ENCODE assay signal across 27 cellular contexts in the genomic region with DNA sequence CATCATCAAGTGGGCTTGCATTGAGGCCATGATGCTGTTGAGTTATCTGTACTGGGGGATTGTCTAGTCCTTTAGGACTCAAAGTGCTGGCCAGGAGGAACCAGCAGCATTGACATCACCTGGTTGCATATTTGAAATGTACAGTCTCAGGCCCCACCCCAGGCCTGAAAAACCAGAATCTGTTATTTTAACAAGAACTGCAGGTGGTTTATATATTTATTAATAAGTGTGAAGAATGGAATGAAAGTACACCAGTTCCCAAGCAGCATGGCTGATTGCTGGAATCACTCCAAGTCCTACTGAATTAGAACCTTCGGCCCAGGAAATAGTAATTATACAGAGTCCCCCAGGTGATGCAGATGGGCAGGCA. TPM values are rescaled to one million over a fixed set of nuclear protein-coding genes. Genes with fewer than 3 reads are reported as not detected.
"Had no signal": no experiment of that assay in that cellular context is flagged by ENCODE, and none has a peak within 500 bp of the region (broad histone marks: within the 10 kb centered on the region; RNA-seq: fewer than 3 reads in every experiment).

No MANE protein-coding gene starts in this region.

- H3K36me3 ChIP-seq: cardiac muscle cell had no signal

- DNase-seq: activated CD4-positive, alpha-beta memory T cell treated with anti-CD3 and anti-CD28 coated beads for 36 hours; activated CD4-positive, alpha-beta T cell treated with anti-CD3 and anti-CD28 coated beads, Interleukin-2, amount 10 ng/mL, durations not matched to agents 7 days and 5 days; activated CD4-positive, CD25-positive, alpha-beta regulatory T cell; activated effector memory CD4-positive, alpha-beta T cell treated with anti-CD3 and anti-CD28 coated beads, Interleukin-2, amount 50 U/mL, for 16 hours; activated naive CD4-positive, alpha-beta T cell treated with anti-CD3 and anti-CD28 coated beads for 36 hours; activated T-cell treated with anti-CD3 and anti-CD28 coated beads, Interleukin-2, amount 50 U/mL, for 4 hours; amygdala; KG1; NCI-H1092 treated with DMSO at 0.1 percent for 48 hours; NCI-H1417 treated with DMSO at 0.1 percent for 48 hours; NCI-H1694; NCI-H2029; NCI-H2107; NCI-H2171 treated with DMSO at 0.1 percent for 48 hours; NCI-H226; NCI-H510A; NCI-H526 treated with DMSO at 0.1 percent for 48 hours; T-cell; T-helper 2 cell; T1000 had no signal

- H3K27ac ChIP-seq: cardiac muscle cell, SK-N-MC had no signal

- ATAC-seq: activated T-cell treated with anti-CD3 and anti-CD28 coated beads, Interleukin-2, amount 50 U/mL, for 4 hours; Right ventricle myocardium inferior; T-cell had no signal

- H3K4me3 ChIP-seq: cardiac muscle cell, SK-N-MC had no signal

- H3K27me3 ChIP-seq: cardiac muscle cell had no signal

RNA-seq across cellular contexts. Expression of gene IL1F10, which starts 2.8 kb away (rescaled TPM):
- total RNA-seq: activated CD4-positive, alpha-beta memory T cell treated with anti-CD3 and anti-CD28 coated beads for 36 hours; activated CD4-positive, alpha-beta T cell treated with anti-CD3 and anti-CD28 coated beads, Interleukin-2, amount 10 ng/mL, durations not matched to agents 7 days and 5 days; activated naive CD4-positive, alpha-beta T cell treated with anti-CD3 and anti-CD28 coated beads for 36 hours; activated T-cell treated with anti-CD3 and anti-CD28 coated beads, Interleukin-2, amount 50 U/mL, for 4 hours; astrocyte; cardiac muscle cell; LHCN-M2; M059J; Right ventricle myocardium inferior; RPMI7951; T-cell had no signal

RNA-seq across cellular contexts. Expression of gene IL36RN, which starts 11.6 kb away (rescaled TPM):
- total RNA-seq: activated CD4-positive, alpha-beta memory T cell treated with anti-CD3 and anti-CD28 coated beads for 36 hours; activated CD4-positive, alpha-beta T cell treated with anti-CD3 and anti-CD28 coated beads, Interleukin-2, amount 10 ng/mL, durations not matched to agents 7 days and 5 days; activated naive CD4-positive, alpha-beta T cell treated with anti-CD3 and anti-CD28 coated beads for 36 hours; cardiac muscle cell; LHCN-M2; M059J; Right ventricle myocardium inferior; RPMI7951; T-cell had no signal

RNA-seq across cellular contexts. Expression of gene IL36B, which starts 17.9 kb away (rescaled TPM):
- total RNA-seq: activated CD4-positive, alpha-beta memory T cell treated with anti-CD3 and anti-CD28 coated beads for 36 hours; activated CD4-positive, alpha-beta T cell treated with anti-CD3 and anti-CD28 coated beads, Interleukin-2, amount 10 ng/mL, durations not matched to agents 7 days and 5 days; activated naive CD4-positive, alpha-beta T cell treated with anti-CD3 and anti-CD28 coated beads for 36 hours; activated T-cell treated with anti-CD3 and anti-CD28 coated beads, Interleukin-2, amount 50 U/mL, for 4 hours; astrocyte; cardiac muscle cell; LHCN-M2; M059J; Right ventricle myocardium inferior; RPMI7951; T-cell had no signal

RNA-seq across cellular contexts. Expression of gene IL1RN, which starts 56.8 kb away (rescaled TPM):
- total RNA-seq: astrocyte, cardiac muscle cell, LHCN-M2, T-cell had no signal
